ENCODE assay signal across 9 cellular contexts in genomic region chr20:40962733-40963504, GRCh38.
A peak's percentile ranks its signal among the peaks of the same experiment; 100 is the strongest.
DNase-seq lines count a peak whose midpoint lies in the region; ATAC-seq, FAIRE-seq and TF ChIP-seq lines count a peak whose summit lies in the region.
"Had no signal": no experiment of that assay in that cellular context is flagged by ENCODE, and none has a peak within 500 bp of the region (broad histone marks: within the 10 kb centered on the region; RNA-seq: fewer than 3 reads in every experiment).

No MANE protein-coding gene starts in this region.

- TF ChIP-seq CTCF in D721Med (IDR thresholded peaks at IDR 0.05; ENCODE audit: insufficient read depth, missing control alignments) (peak; percentile 76), H9 (conservative IDR thresholded peaks at IDR 0.05) (peak; percentile 93), astrocyte (IDR thresholded peaks at IDR 0.05; ENCODE audit: insufficient read depth, low read depth, low read length) (peak; percentile 72)

- peak; percentile 68 for DNase-seq in D721Med (ENCODE audit: insufficient read length, low spot score)
- peak; percentile 87 for DNase-seq in H9
- DNase-seq in NCI-H146 (lab: John Stamatoyannopoulos, UW): peak; percentile 76
- peak; percentile 63 for DNase-seq in T-helper 9 cell
- DNase-seq in astrocyte (ENCODE audit: low read depth): no peak
- DNase-seq in hippocampal formation (lab: John Stamatoyannopoulos, UW): peak; percentile 26 to 45
- DNase-seq in small intestine: peak; percentile 59

- H3K27me3 ChIP-seq in H9 (ENCODE audit: insufficient read depth, low read length) (no peaks in the 10 kb centered on the region), astrocyte (ENCODE audit: insufficient read depth, low read length) (no peaks in the 10 kb centered on the region), small intestine (ENCODE audit: control insufficient read depth in 2 of 2, insufficient read depth in 2 of 2, low read length in 2 of 2) (no peaks in the 10 kb centered on the region)

- H3K4me1 ChIP-seq in H9 (ENCODE audit: insufficient read depth, low read length): no peaks in the 10 kb centered on the region
- H3K4me1 ChIP-seq in astrocyte (ENCODE audit: insufficient read depth, low read length): no peaks in the 10 kb centered on the region
- H3K4me1 ChIP-seq in small intestine (ENCODE audit: control insufficient read depth in 2 of 2, insufficient read depth in 1 of 2, low read depth in 1 of 2, low read length in 1 of 2): no peaks in the 10 kb centered on the region

- H3K27ac Mint-ChIP-seq in H9 (no peak overlapping the region; a peak in 1 of 7 replicates), astrocyte (ENCODE audit: unreplicated experiment) (no peak overlapping the region)

- H3K18ac ChIP-seq in H9 (ENCODE audit: insufficient read length, low read depth, low read length): no peak overlapping the region

- H3K9me3 Mint-ChIP-seq in H9 (no peaks in the 10 kb centered on the region), astrocyte (ENCODE audit: unreplicated experiment) (no peaks in the 10 kb centered on the region)

- no peak overlapping the region for H4K91ac ChIP-seq in H9 (ENCODE audit: insufficient read length, low read depth, low read length)

- H2AK5ac ChIP-seq in H9 (ENCODE audit: insufficient read length, low read length): no peak overlapping the region

- H3K27ac ChIP-seq in H9 (ENCODE audit: insufficient read length, low read depth, low read length) (no peak overlapping the region), astrocyte (ENCODE audit: low read depth, low read length) (no peak overlapping the region), small intestine (ENCODE audit: low read depth in 1 of 2, low read length in 1 of 2) (no peak overlapping the region)

- H2BK120ac ChIP-seq in H9 (ENCODE audit: low read depth, low read length, poor library complexity, severe bottlenecking): no peak overlapping the region

- H3K4me2 ChIP-seq in H9 (ENCODE audit: insufficient read depth, insufficient read length, low read length) (no peak overlapping the region), astrocyte (ENCODE audit: low read length) (no peak overlapping the region)

- ATAC-seq in HG03280 (IDR thresholded peaks at IDR 0.05; ENCODE audit: unreplicated experiment): no peak

- H4K5ac ChIP-seq in H9 (ENCODE audit: insufficient read length, low read depth, low read length): no peak overlapping the region

- no peaks in the 10 kb centered on the region for H3K79me2 ChIP-seq in H9 (ENCODE audit: insufficient read depth, low read length)
- H3K79me2 ChIP-seq in astrocyte (ENCODE audit: insufficient read depth, low read length): no peaks in the 10 kb centered on the region

- H3K9me3 ChIP-seq in H9 (ENCODE audit: control insufficient read depth, low read depth, low read length) (no peaks in the 10 kb centered on the region), astrocyte (ENCODE audit: insufficient read depth, low read depth, low read length) (no peaks in the 10 kb centered on the region), small intestine (ENCODE audit: control insufficient read depth, low read depth) (no peaks in the 10 kb centered on the region)

- H2BK20ac ChIP-seq in H9 (ENCODE audit: low read depth, low read length, poor library complexity, severe bottlenecking): no peak overlapping the region

- H3K4me3 ChIP-seq in astrocyte (ENCODE audit: insufficient read depth, low read depth, low read length) (no peak overlapping the region), small intestine (ENCODE audit: low read depth in 1 of 2, low read length in 2 of 2) (no peak overlapping the region)

- H3K36me3 Mint-ChIP-seq in H9 (ENCODE audit: insufficient read depth in 1 of 3, low read depth in 3 of 3): no peaks in the 10 kb centered on the region
- H3K36me3 Mint-ChIP-seq in astrocyte (ENCODE audit: low read depth, unreplicated experiment): no peaks in the 10 kb centered on the region

- no peak overlapping the region for H4K8ac ChIP-seq in H9 (replicated peaks; ENCODE audit: insufficient read length, low read depth, low read length)

- H2BK12ac ChIP-seq in H9 (ENCODE audit: insufficient read length, low read depth, low read length): no peak overlapping the region

- no peak overlapping the region for H2BK15ac ChIP-seq in H9 (ENCODE audit: low read depth, low read length)

- H3K9ac ChIP-seq in H9 (ENCODE audit: extremely low read depth, insufficient read length, low read length) (no peak overlapping the region), astrocyte (ENCODE audit: low read length) (no peak overlapping the region)

- H3K4ac ChIP-seq in H9 (ENCODE audit: low read depth, low read length): no peak overlapping the region

- no peaks in the 10 kb centered on the region for H3K23me2 ChIP-seq in H9 (ENCODE audit: insufficient read length, low read depth, low read length, poor library complexity, severe bottlenecking)

- no peak overlapping the region for H2BK5ac ChIP-seq in H9 (ENCODE audit: insufficient read length, low read length)

- no peaks in the 10 kb centered on the region for H3K79me1 ChIP-seq in H9 (ENCODE audit: insufficient read depth, low read depth, low read length, poor library complexity, severe bottlenecking)

- no peak overlapping the region for H3K56ac ChIP-seq in H9 (ENCODE audit: insufficient read length, low read depth, low read length)

- no CpG with 5 or more reads among the region's 21 CpGs for WGBS in H9 (ENCODE audit: extremely low coverage, insufficient read length, low lambda C conversion rate)
- 19 to 27% (median 24%) methylated on average over 21 of the region's 21 CpGs for WGBS in small intestine, 3 donors

- no peak overlapping the region for H3T11ph ChIP-seq in H9 (ENCODE audit: low read length)

- H3K36me3 ChIP-seq in astrocyte (ENCODE audit: insufficient read depth, low read length) (no peaks in the 10 kb centered on the region), small intestine (ENCODE audit: control insufficient read depth in 2 of 2, insufficient read depth in 2 of 2, low read length in 2 of 2) (no peaks in the 10 kb centered on the region)

- FAIRE-seq in D721Med (lab: Jason Lieb, UNC): no peak
- FAIRE-seq in astrocyte (lab: Jason Lieb, UNC): no peak
- FAIRE-seq in small intestine (lab: Jason Lieb, UNC): no peak
- FAIRE-seq: TTC549 had no signal

- no peak overlapping the region for H2AFZ ChIP-seq in H9 (ENCODE audit: low read length)
- peak overlapping the region; percentile 23 for H2AFZ ChIP-seq in astrocyte (ENCODE audit: low read depth, low read length)

- H3K4me3 Mint-ChIP-seq in H9 (no peak overlapping the region), astrocyte (ENCODE audit: unreplicated experiment) (no peak overlapping the region)

- H3K27me3 Mint-ChIP-seq in H9 (ENCODE audit: low read depth) (no peaks in the 10 kb centered on the region; the same call in none of the 2 replicates), astrocyte (ENCODE audit: low read depth, unreplicated experiment) (peaks cover 14% of the 10 kb centered on the region)

- peaks cover 2 to 10% of the 10 kb centered on the region in 2 experiments for H3K4me1 Mint-ChIP-seq in H9
- no peaks in the 10 kb centered on the region for H3K4me1 Mint-ChIP-seq in astrocyte (ENCODE audit: low read depth, unreplicated experiment)

- H4K20me1 ChIP-seq in H9 (ENCODE audit: control insufficient read depth, insufficient read depth, insufficient read length) (peaks cover 4% of the 10 kb centered on the region), astrocyte (ENCODE audit: insufficient read depth, low read length) (peaks cover 4% of the 10 kb centered on the region)

- no peak overlapping the region for H3K23ac ChIP-seq in H9 (ENCODE audit: insufficient read length, low read depth, low read length)

- H3K14ac ChIP-seq in H9 (ENCODE audit: insufficient read depth, low read length): no peak overlapping the region
